ENCODE assay signal across 11 cellular contexts in genomic region chr3:134311265-134311664, GRCh38.
A peak's percentile ranks its signal among the peaks of the same experiment; 100 is the strongest.
DNase-seq lines count a peak whose midpoint lies in the region; ATAC-seq and TF ChIP-seq lines count a peak whose summit lies in the region.
"Had no signal": no experiment of that assay in that cellular context is flagged by ENCODE, and none has a peak within 500 bp of the region (broad histone marks: within the 10 kb centered on the region; RNA-seq: fewer than 3 reads in every experiment).

No MANE protein-coding gene starts in this region.

- peaks cover 76% of the 10 kb centered on the region for H3K4me1 ChIP-seq in Panc1 (ENCODE audit: control insufficient read depth, insufficient read depth, low read length)
- H3K4me1 ChIP-seq in esophagus squamous epithelium = peaks cover 41 to 86% (median 64%) of the 10 kb centered on the region in 3 donors
- peaks cover 6% of the 10 kb centered on the region for H3K4me1 ChIP-seq in prostate gland (replicated peaks)
- H3K4me1 ChIP-seq: BE2C had no signal

- intact Hi-C loops in Panc1 (cut with micrococcal nuclease; ENCODE audit: unreplicated experiment) (no loop called here), esophagus squamous epithelium (cut with DNase I) (loop anchor here (5.0 kb wide), 1 partner anchor 56 kb away; no protein-coding TSS in a partner anchor), prostate gland (cut with DNase I) (loop anchor here (2.0 kb wide), 1 partner anchor 64 kb away; the partner anchor contains the start of gene AMOTL2)

- H3K27ac ChIP-seq in Panc1 (ENCODE audit: low read length) (peak overlapping the region; percentile 88), esophagus squamous epithelium (peak overlapping the region; percentile 90 to 95 (median 94)), prostate gland (peak overlapping the region; percentile 53 to 85)

- H3K9me3 ChIP-seq in Panc1 (ENCODE audit: control insufficient read depth, insufficient read depth, low read depth, low read length) = no peaks in the 10 kb centered on the region
- no peaks in the 10 kb centered on the region for H3K9me3 ChIP-seq in esophagus squamous epithelium
- no peaks in the 10 kb centered on the region for H3K9me3 ChIP-seq in prostate gland
- H3K9me3 ChIP-seq: BE2C, SJSA1 had no signal

- 28 to 32% methylated on average over 2 of the region's 2 CpGs for WGBS in esophagus squamous epithelium, 2 donors
- WGBS in prostate gland = 46% methylated on average over 2 of the region's 2 CpGs

- TF ChIP-seq CTCF in Panc1 (IDR thresholded peaks at IDR 0.05) = no peak
- TF ChIP-seq CTCF in esophagus squamous epithelium (IDR thresholded peaks at IDR 0.05) = no peak
- no peak for TF ChIP-seq CTCF in prostate gland (IDR thresholded peaks at IDR 0.05)

- TF ChIP-seq POLR2A in esophagus squamous epithelium (IDR thresholded peaks at IDR 0.05) (no peak), prostate gland (IDR thresholded peaks at IDR 0.05) (no peak)

- no peaks in the 10 kb centered on the region for H3K27me3 ChIP-seq in Panc1 (ENCODE audit: control insufficient read depth, insufficient read depth, low read length)
- peaks cover 0 to 5% (median 0%) of the 10 kb centered on the region in 4 donors for H3K27me3 ChIP-seq in esophagus squamous epithelium
- no peaks in the 10 kb centered on the region for H3K27me3 ChIP-seq in prostate gland (replicated peaks; ENCODE audit: insufficient read depth)
- H3K27me3 ChIP-seq: BE2C, SJSA1 had no signal

- in situ Hi-C loops in Panc1 (cut with HindIII; ENCODE audit: low pct_unique_long_range_greater_than_20kb, low sequenced_read_pairs) = no loop called here

- BruUV-seq in Panc1 (replicated peaks; lab: Mats Ljungman, UMichigan) = no TSS peak

- H3K4me3 ChIP-seq in Panc1 (ENCODE audit: low read depth in 2 of 2, low read length in 2 of 2) (no peak overlapping the region), esophagus squamous epithelium (no peak overlapping the region), prostate gland (no peak overlapping the region)
- H3K4me3 ChIP-seq: SJSA1 had no signal

- no peaks in the 10 kb centered on the region for H3K36me3 ChIP-seq in Panc1 (ENCODE audit: control insufficient read depth, insufficient read depth, low read length)
- no peaks in the 10 kb centered on the region for H3K36me3 ChIP-seq in esophagus squamous epithelium
- H3K36me3 ChIP-seq in prostate gland = no peaks in the 10 kb centered on the region
- H3K36me3 ChIP-seq: BE2C, SJSA1 had no signal

- DNase-seq in AG08395 (ENCODE audit: low spot score) = peak; percentile 56
- no peak for DNase-seq in Panc1 (ENCODE audit: low read depth, low spot score)
- no peak for DNase-seq in esophagus squamous epithelium (lab: John Stamatoyannopoulos, UW)
- DNase-seq in prostate gland (ENCODE audit: low spot score) = no peak
- no peak for DNase-seq in NCI-H2081 treated with DMSO at 0.1 percent for 48 hours (lab: John Stamatoyannopoulos, UW)
- no peak for DNase-seq in cerebellum (ENCODE audit: low spot score)
- no peak for DNase-seq in middle frontal gyrus (ENCODE audit: extremely low spot score, low spot score)
- DNase-seq: activated CD4-positive, alpha-beta T cell treated with anti-CD3 and anti-CD28 coated beads, Interleukin-2, amount 10 ng/mL, durations not matched to agents 24 days and 14 days; BE2C had no signal

- CTCF ChIA-PET in Panc1 (lab: Charles Lee) = interaction anchor here (1.0 kb wide), 1 partner anchor 54 kb away, joined by 8 read pairs; no protein-coding TSS in a partner anchor

- POLR2A ChIA-PET in Panc1 (lab: Charles Lee) = interaction anchor here (0.6 to 1.0 kb wide), 2 partner anchors 16 to 52 kb away, joined by 5 read pairs; no protein-coding TSS in a partner anchor

- no peak for ATAC-seq in Panc1
- ATAC-seq in GM19455 (IDR thresholded peaks at IDR 0.05; ENCODE audit: unreplicated experiment) = no peak
